Comparison of ENCODE assay signal across 11 cellular contexts in the genomic region with DNA sequence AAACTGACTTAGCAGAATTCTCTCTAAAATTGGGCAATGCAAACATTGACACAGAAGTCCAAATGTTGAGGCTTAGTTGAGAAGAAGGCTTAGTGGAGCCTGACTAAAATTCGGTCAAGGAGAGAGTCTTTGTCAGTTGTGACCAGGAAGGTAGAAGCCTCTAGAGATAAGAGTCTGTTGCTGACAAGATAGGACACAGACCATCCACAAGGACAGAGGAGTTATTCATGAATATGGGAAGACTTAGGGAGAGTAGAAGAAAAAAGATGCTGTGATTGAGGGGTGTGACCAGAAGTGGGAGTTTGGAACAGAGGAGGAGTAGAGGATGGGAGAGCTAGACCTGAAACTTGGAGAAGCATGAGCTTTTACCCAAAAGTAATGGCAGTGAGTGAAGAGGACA.
"Had no signal": no experiment of that assay in that cellular context is flagged by ENCODE, and none has a peak within 500 bp of the region (broad histone marks: within the 10 kb centered on the region; RNA-seq: fewer than 3 reads in every experiment).

No MANE protein-coding gene starts in this region.

- H3K4me2 ChIP-seq: GM23338 had no signal

- FAIRE-seq: H1, H54 had no signal

- H3K27ac ChIP-seq: GM23248 had no signal

- H2AFZ ChIP-seq: GM23248, GM23338 had no signal

- H3K4me3 Mint-ChIP-seq: GM23338, H9, HFFc6 had no signal

- H3K27ac Mint-ChIP-seq: GM23338, H9, HFFc6 had no signal

- H3K4me1 ChIP-seq: HAP-1 had no signal

- H3K36me3 ChIP-seq: HAP-1 had no signal

- H3K4me3 ChIP-seq: GM23248, GM23338, HAP-1 had no signal

- DNase-seq: GM23248, GOT3, H7, H9, HCEC 1CT, HFFc6 had no signal

- H3K9me3 ChIP-seq: HAP-1 had no signal

- H3K4me1 Mint-ChIP-seq: H9 had no signal

- H3K9ac ChIP-seq: GM23248 had no signal

- ATAC-seq: GM23338, HCT116 had no signal

- H3K9me3 Mint-ChIP-seq: GM23338, H9, HFFc6 had no signal
